ENCODE assay signal across 18 cellular contexts in genomic region chr3:129358177-129359101, GRCh38.
DNase-seq lines count a peak whose midpoint lies in the region; ATAC-seq and TF ChIP-seq lines count a peak whose summit lies in the region.
"Had no signal": no experiment of that assay in that cellular context is flagged by ENCODE, and none has a peak within 500 bp of the region (broad histone marks: within the 10 kb centered on the region; RNA-seq: fewer than 3 reads in every experiment).

No MANE protein-coding gene starts in this region.

- H3K27me3 ChIP-seq in spleen (replicated peaks in 1 of 7) = no peaks in the 10 kb centered on the region

- no peak for TF ChIP-seq POLR2A in spleen (IDR thresholded peaks at IDR 0.05)

- DNase-seq in Right ventricle myocardium superior = no peak
- DNase-seq in left cardiac atrium = no peak
- peak; percentile 39 for DNase-seq in NCI-H1105 treated with DMSO at 0.1 percent for 48 hours (lab: John Stamatoyannopoulos, UW)
- DNase-seq in epithelial cell of prostate (ENCODE audit: low read depth, low spot score) = peak; percentile 12
- DNase-seq in spleen = peak; percentile 54
- no peak for DNase-seq in GM13976 (ENCODE audit: low spot score)
- no peak for DNase-seq in activated gamma-delta T cell (lab: John Stamatoyannopoulos, UW)
- no peak for DNase-seq in activated CD4-positive, alpha-beta T cell treated with anti-CD3 and anti-CD28 coated beads, Interleukin-2, amount 50 U/mL, for 4 hours
- DNase-seq: activated CD8-positive, alpha-beta T cell treated with anti-CD3 and anti-CD28 coated beads, Interleukin-2, amount 10 ng/mL, durations not matched to agents 7 days and 5 days; activated naive CD4-positive, alpha-beta T cell; amniotic stem cell; CD4-positive, CD25-positive, alpha-beta regulatory T cell; NCI-H1092 treated with DMSO at 0.1 percent for 48 hours; NCI-H2081; RPMI8226; stimulated activated CD4-positive, alpha-beta T cell treated with anti-CD3 and anti-CD28 coated beads, Interleukin-1b, Interleukin-23, amount 100 ng/mL, for 48 hours had no signal

- no peak overlapping the region for H3K27ac ChIP-seq in epithelial cell of prostate
- H3K27ac ChIP-seq in spleen = no peak overlapping the region
- H3K27ac ChIP-seq: psoas muscle had no signal

- 76 to 91% (median 89%) methylated on average over 14 to 23 of the region's 23 CpGs for WGBS in spleen, 5 donors

- H3K36me3 ChIP-seq in spleen = no peaks in the 10 kb centered on the region

- H3K4me1 ChIP-seq in spleen = no peaks in the 10 kb centered on the region
- H3K4me1 ChIP-seq: psoas muscle had no signal

- in situ Hi-C loops in GM13976 (cut with MboI; ENCODE audit: low sequenced_read_pairs, unreplicated experiment) = no loop called here

- no peak for TF ChIP-seq CTCF in spleen (IDR thresholded peaks at IDR 0.05 in 8 of 11, conservative IDR thresholded peaks at IDR 0.05 in 3 of 11)
- TF ChIP-seq CTCF in GM13976 (IDR thresholded peaks at IDR 0.05; ENCODE audit: borderline replicate concordance, control extremely low read depth, extremely low read depth, insufficient read depth, missing control alignments) = no peak

- peaks cover 0 to 2% (median 0%) of the 10 kb centered on the region in 8 donors for H3K9me3 ChIP-seq in spleen
- H3K9me3 ChIP-seq: psoas muscle had no signal

- no peak overlapping the region for H3K4me3 ChIP-seq in spleen
- H3K4me3 ChIP-seq: psoas muscle had no signal

- intact Hi-C loops in Right ventricle myocardium superior (cut with DNase I) (no loop called here), left cardiac atrium (cut with DNase I) (no loop called here), spleen (cut with DNase I; ENCODE audit: low total_unique reads) (no loop called here)

- ATAC-seq in Right ventricle myocardium superior (ENCODE audit: poor library complexity) (peak; percentile 52), left cardiac atrium (no peak)
- ATAC-seq: activated CD4-positive, CD25-positive, alpha-beta regulatory T cell treated with anti-CD3 and anti-CD28 coated beads, Interleukin-2, amount 50 U/mL, for 24 hours; activated CD8-positive, alpha-beta T cell treated with anti-CD3 and anti-CD28 coated beads, Interleukin-2, amount 10 ng/mL, durations not matched to agents 7 days and 5 days; psoas muscle had no signal

Comparison
In these comparisons a context has a peak if more than half of its experiments do, and no peak if none do; other contexts are left out.
1. DNase-seq: peak in NCI-H1105 treated with DMSO at 0.1 percent for 48 hours (single experiment), epithelial cell of prostate (single experiment) and spleen (single experiment); none in Right ventricle myocardium superior (single experiment), left cardiac atrium (single experiment), GM13976 (single experiment), activated gamma-delta T cell (single experiment) and activated CD4-positive, alpha-beta T cell treated with anti-CD3 and anti-CD28 coated beads, Interleukin-2, amount 50 U/mL, for 4 hours (0 of 2).